Comparison of ENCODE assay signal across 1 cellular context in genomic region chrX:31268359-31268758, GRCh38.
TF ChIP-seq lines count a peak whose summit lies in the region.

No MANE protein-coding gene starts in this region.

TF ChIP-seq in liver, 16 proteins besides CTCF, POLR2A, EP300 and RAD21 (continued from another document):
- TF ChIP-seq, protein P1, sequence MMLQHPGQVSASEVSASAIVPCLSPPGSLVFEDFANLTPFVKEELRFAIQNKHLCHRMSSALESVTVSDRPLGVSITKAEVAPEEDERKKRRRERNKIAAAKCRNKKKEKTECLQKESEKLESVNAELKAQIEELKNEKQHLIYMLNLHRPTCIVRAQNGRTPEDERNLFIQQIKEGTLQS (IDR thresholded peaks at IDR 0.05): no peak
- no peak for TF ChIP-seq TAF1 (conservative IDR thresholded peaks at IDR 0.05)
- TF ChIP-seq, protein P2, sequence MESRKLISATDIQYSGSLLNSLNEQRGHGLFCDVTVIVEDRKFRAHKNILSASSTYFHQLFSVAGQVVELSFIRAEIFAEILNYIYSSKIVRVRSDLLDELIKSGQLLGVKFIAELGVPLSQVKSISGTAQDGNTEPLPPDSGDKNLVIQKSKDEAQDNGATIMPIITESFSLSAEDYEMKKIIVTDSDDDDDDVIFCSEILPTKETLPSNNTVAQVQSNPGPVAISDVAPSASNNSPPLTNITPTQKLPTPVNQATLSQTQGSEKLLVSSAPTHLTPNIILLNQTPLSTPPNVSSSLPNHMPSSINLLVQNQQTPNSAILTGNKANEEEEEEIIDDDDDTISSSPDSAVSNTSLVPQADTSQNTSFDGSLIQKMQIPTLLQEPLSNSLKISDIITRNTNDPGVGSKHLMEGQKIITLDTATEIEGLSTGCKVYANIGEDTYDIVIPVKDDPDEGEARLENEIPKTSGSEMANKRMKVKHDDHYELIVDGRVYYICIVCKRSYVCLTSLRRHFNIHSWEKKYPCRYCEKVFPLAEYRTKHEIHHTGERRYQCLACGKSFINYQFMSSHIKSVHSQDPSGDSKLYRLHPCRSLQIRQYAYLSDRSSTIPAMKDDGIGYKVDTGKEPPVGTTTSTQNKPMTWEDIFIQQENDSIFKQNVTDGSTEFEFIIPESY (IDR thresholded peaks at IDR 0.05): no peak
- no peak for TF ChIP-seq NR2F2 (IDR thresholded peaks at IDR 0.05)
- TF ChIP-seq, protein P3, sequence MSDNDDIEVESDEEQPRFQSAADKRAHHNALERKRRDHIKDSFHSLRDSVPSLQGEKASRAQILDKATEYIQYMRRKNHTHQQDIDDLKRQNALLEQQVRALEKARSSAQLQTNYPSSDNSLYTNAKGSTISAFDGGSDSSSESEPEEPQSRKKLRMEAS (IDR thresholded peaks at IDR 0.05): no peak
- no peak for TF ChIP-seq SP1 (IDR thresholded peaks at IDR 0.05)
- no peak for TF ChIP-seq GABPA (IDR thresholded peaks at IDR 0.05 in 1 of 2, conservative IDR thresholded peaks at IDR 0.05 in 1 of 2)
